ENCODE assay signal across 9 cellular contexts in genomic region chr11:62677709-62678108, GRCh38. TPM values are rescaled to one million over a fixed set of nuclear protein-coding genes. Genes with fewer than 3 reads are reported as not detected.
DNase-seq lines count a peak whose midpoint lies in the region; ATAC-seq and TF ChIP-seq lines count a peak whose summit lies in the region.
"Had no signal": no experiment of that assay in that cellular context is flagged by ENCODE, and none has a peak within 500 bp of the region (broad histone marks: within the 10 kb centered on the region; RNA-seq: fewer than 3 reads in every experiment).

No MANE protein-coding gene starts in this region.

- H2AK5ac ChIP-seq in H9 (ENCODE audit: insufficient read length, low read length): no peak overlapping the region

- H2BK12ac ChIP-seq in H9 (ENCODE audit: insufficient read length, low read depth, low read length): no peak overlapping the region

- H2BK5ac ChIP-seq in H9 (ENCODE audit: insufficient read length, low read length): no peak overlapping the region

- no peak overlapping the region for H4K91ac ChIP-seq in H9 (ENCODE audit: insufficient read length, low read depth, low read length)

- H3T11ph ChIP-seq in H9 (ENCODE audit: low read length): no peak overlapping the region

- no peaks in the 10 kb centered on the region for H3K79me1 ChIP-seq in H9 (ENCODE audit: insufficient read depth, low read depth, low read length, poor library complexity, severe bottlenecking)

- intact Hi-C loops in lower lobe of right lung (cut with DNase I): no loop called here

- no peak overlapping the region for H4K5ac ChIP-seq in H9 (ENCODE audit: insufficient read length, low read depth, low read length)

- H3K27me3 Mint-ChIP-seq in H9 (ENCODE audit: low read depth): no peaks in the 10 kb centered on the region

- H3K36me3 Mint-ChIP-seq in H9 (ENCODE audit: insufficient read depth in 1 of 3, low read depth in 3 of 3): peaks cover 17 to 46% (median 44%) of the 10 kb centered on the region in 3 experiments; a peak in 6 of 7 replicates

- H3K27me3 ChIP-seq in H9 (ENCODE audit: insufficient read depth, low read length) (no peaks in the 10 kb centered on the region), adipocyte (replicated peaks; ENCODE audit: control insufficient read depth, insufficient read depth, low read length) (no peaks in the 10 kb centered on the region), lower lobe of right lung (ENCODE audit: low read depth) (no peaks in the 10 kb centered on the region), foreskin keratinocyte (no peaks in the 10 kb centered on the region)

- peak overlapping the region; percentile 85 to 92 for H3K4me3 Mint-ChIP-seq in H9

- no peak overlapping the region for H3K4ac ChIP-seq in H9 (ENCODE audit: low read depth, low read length)

- H4K20me1 ChIP-seq in H9 (ENCODE audit: control insufficient read depth, insufficient read depth, insufficient read length): no peaks in the 10 kb centered on the region

- H3K4me2 ChIP-seq in H9 (ENCODE audit: insufficient read depth, insufficient read length, low read length): peak overlapping the region; percentile 79

- DNase-seq in H9 (no peak), adipocyte (ENCODE audit: low read depth) (no peak), lower lobe of right lung (no peak), foreskin keratinocyte (no peak), GM19240 (ENCODE audit: insufficient read length, low spot score) (no peak), SIG-M5 treated with dmso at 0.1 percent for 504 hours (lab: John Stamatoyannopoulos, UW; ENCODE audit: unreplicated experiment) (no peak)
- DNase-seq: NCI-H2029 had no signal

- WGBS in H9 (ENCODE audit: extremely low coverage, insufficient read length, low lambda C conversion rate): no CpG with 5 or more reads among the region's 15 CpGs

- no peak overlapping the region for H2BK15ac ChIP-seq in H9 (ENCODE audit: low read depth, low read length)

- H3K36me3 ChIP-seq in adipocyte (ENCODE audit: control insufficient read depth, insufficient read depth, low read length, severe bottlenecking) (peaks cover 30% of the 10 kb centered on the region), lower lobe of right lung (peaks cover 50% of the 10 kb centered on the region)

- H3K18ac ChIP-seq in H9 (ENCODE audit: insufficient read length, low read depth, low read length): no peak overlapping the region

- H3K27ac ChIP-seq in 22Rv1: peak overlapping the region; percentile 77
- H3K27ac ChIP-seq in H9 (ENCODE audit: insufficient read length, low read depth, low read length): no peak overlapping the region
- no peak overlapping the region for H3K27ac ChIP-seq in lower lobe of right lung
- no peak overlapping the region for H3K27ac ChIP-seq in foreskin keratinocyte

- H3K9me3 ChIP-seq in H9 (ENCODE audit: control insufficient read depth, low read depth, low read length) (no peaks in the 10 kb centered on the region), adipocyte (ENCODE audit: control insufficient read depth, low read length) (no peaks in the 10 kb centered on the region), lower lobe of right lung (no peaks in the 10 kb centered on the region)

- no peak overlapping the region for H3K23ac ChIP-seq in H9 (ENCODE audit: insufficient read length, low read depth, low read length)

- H2BK120ac ChIP-seq in H9 (ENCODE audit: low read depth, low read length, poor library complexity, severe bottlenecking): no peak overlapping the region

- no peak overlapping the region for H4K8ac ChIP-seq in H9 (replicated peaks; ENCODE audit: insufficient read length, low read depth, low read length)

- peaks cover 8% of the 10 kb centered on the region for H3K23me2 ChIP-seq in H9 (ENCODE audit: insufficient read length, low read depth, low read length, poor library complexity, severe bottlenecking)

- H3K27ac Mint-ChIP-seq in H9: peak overlapping the region; percentile 22 to 72 (median 37); a peak in 4 of 7 replicates

- no peak overlapping the region for H2BK20ac ChIP-seq in H9 (ENCODE audit: low read depth, low read length, poor library complexity, severe bottlenecking)

- 0 out of 5 replicates have a peak, but pooled peaks cover 0 to 2% of the 10 kb centered on the region in 2 experiments for H3K9me3 Mint-ChIP-seq in H9

- H3K9ac ChIP-seq in H9 (ENCODE audit: extremely low read depth, insufficient read length, low read length) (no peak overlapping the region), adipocyte (ENCODE audit: low read length) (peak overlapping the region; percentile 99)

- TF ChIP-seq CTCF in 22Rv1 (IDR thresholded peaks at IDR 0.05) (no peak), H9 (conservative IDR thresholded peaks at IDR 0.05) (no peak), lower lobe of right lung (IDR thresholded peaks at IDR 0.05) (no peak), foreskin keratinocyte (conservative IDR thresholded peaks at IDR 0.05) (no peak)

- H2AFZ ChIP-seq in H9 (ENCODE audit: low read length): no peak overlapping the region

- no peak overlapping the region for H3K56ac ChIP-seq in H9 (ENCODE audit: insufficient read length, low read depth, low read length)

- H3K14ac ChIP-seq in H9 (ENCODE audit: insufficient read depth, low read length): no peak overlapping the region

- no peaks in the 10 kb centered on the region for H3K79me2 ChIP-seq in H9 (ENCODE audit: insufficient read depth, low read length)

- no peak for ATAC-seq in lower lobe of right lung
- ATAC-seq in foreskin keratinocyte: no peak
- no peak for ATAC-seq in HG03354 (IDR thresholded peaks at IDR 0.05; ENCODE audit: poor library complexity, severe bottlenecking, unreplicated experiment)

- no peaks in the 10 kb centered on the region for H3K4me1 ChIP-seq in H9 (ENCODE audit: insufficient read depth, low read length)
- peaks cover 50% of the 10 kb centered on the region for H3K4me1 ChIP-seq in adipocyte (ENCODE audit: control insufficient read depth, insufficient read depth, low read length)
- peaks cover 43% of the 10 kb centered on the region for H3K4me1 ChIP-seq in lower lobe of right lung
- H3K4me1 ChIP-seq in foreskin keratinocyte: peaks cover 8% of the 10 kb centered on the region

- H3K4me3 ChIP-seq in adipocyte (ENCODE audit: low read length) (peak overlapping the region; percentile 97), lower lobe of right lung (peak overlapping the region; percentile 97)

- H3K4me1 Mint-ChIP-seq in H9: peaks cover 17 to 24% of the 10 kb centered on the region in 2 experiments

RNA-seq across cellular contexts. Expression of gene UBXN1, which starts 1.2 kb away (rescaled TPM):
- total RNA-seq in H9 (2021) (110 and 118 TPM in 2 replicates), lower lobe of right lung (116 TPM), foreskin keratinocyte (75.7 and 89.8 TPM in 2 replicates)
- 146 and 150 TPM in 2 replicates for polyA plus RNA-seq in foreskin keratinocyte

RNA-seq across cellular contexts. Expression of gene LBHD1, which starts 5.6 kb away (rescaled TPM):
- total RNA-seq in H9 (2021): 9.1 and 10.4 TPM in 2 replicates
- total RNA-seq in lower lobe of right lung: 11.1 TPM
- total RNA-seq in foreskin keratinocyte: 4.9 and 6.5 TPM in 2 replicates
- 5.0 and 6.9 TPM in 2 replicates for polyA plus RNA-seq in foreskin keratinocyte

RNA-seq across cellular contexts. Expression of gene UQCC3, which starts 6.2 kb away (rescaled TPM):
- total RNA-seq in H9 (2021) (11.1 and 12.3 TPM in 2 replicates), lower lobe of right lung (6.1 TPM), foreskin keratinocyte (17.2 and 18.2 TPM in 2 replicates)
- polyA plus RNA-seq in foreskin keratinocyte: 23.0 and 24.4 TPM in 2 replicates

RNA-seq across cellular contexts. Expression of gene LRRN4CL, which starts 11.6 kb away (rescaled TPM):
- total RNA-seq in H9 (2021) (0.59 and 0.79 TPM in 2 replicates), lower lobe of right lung (3.4 TPM), foreskin keratinocyte (0.39 and 0.41 TPM in 2 replicates)
- 0.32 TPM in 2 replicates for polyA plus RNA-seq in foreskin keratinocyte

RNA-seq across cellular contexts. Expression of gene CSKMT, which starts 12.6 kb away (rescaled TPM):
- total RNA-seq in H9 (2021) (49.2 and 51.5 TPM in 2 replicates), lower lobe of right lung (12.1 TPM), foreskin keratinocyte (36.6 and 49.2 TPM in 2 replicates)
- 11.8 and 13.6 TPM in 2 replicates for polyA plus RNA-seq in foreskin keratinocyte
